21 cellular contexts compared by ENCODE assay signal in the genomic region with DNA sequence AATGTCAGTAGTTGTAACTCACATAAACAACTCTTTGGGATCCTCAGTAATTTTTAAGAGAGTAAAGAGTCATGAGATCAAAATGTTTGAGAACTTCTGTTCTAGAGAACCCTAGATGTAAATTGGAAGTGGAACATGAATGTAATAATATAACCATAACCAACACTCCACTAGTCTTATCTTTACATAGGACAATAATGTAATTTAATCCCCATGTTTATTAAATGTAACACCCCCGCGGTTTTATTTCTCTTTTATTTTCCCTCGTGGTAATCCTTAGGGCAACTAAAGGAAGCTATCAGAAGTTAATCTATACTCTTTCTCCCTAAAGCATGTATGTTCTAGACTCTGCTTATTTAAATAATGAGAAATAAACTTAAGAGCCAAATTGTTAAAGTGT. TPM values are rescaled to one million over a fixed set of nuclear protein-coding genes. Genes with fewer than 3 reads are reported as not detected.
DNase-seq lines count a peak whose midpoint lies in the region; ATAC-seq and TF ChIP-seq lines count a peak whose summit lies in the region.
"Had no signal": no experiment of that assay in that cellular context is flagged by ENCODE, and none has a peak within 500 bp of the region (broad histone marks: within the 10 kb centered on the region; RNA-seq: fewer than 3 reads in every experiment).

No MANE protein-coding gene starts in this region.

- no peaks in the 10 kb centered on the region for H3K9me3 Mint-ChIP-seq in activated T-cell treated with anti-CD3 and anti-CD28 coated beads, Interleukin-2, amount 50 U/mL, for 24 hours
- H3K9me3 Mint-ChIP-seq in activated T-helper 17 cell treated with anti-CD3 and anti-CD28 coated beads, Interleukin-2, amount 50 U/mL, for 72 hours, result no peaks in the 10 kb centered on the region
- H3K9me3 Mint-ChIP-seq in neural progenitor cell, result no peaks in the 10 kb centered on the region
- H3K9me3 Mint-ChIP-seq in naive thymus-derived CD8-positive, alpha-beta T cell, result no peaks in the 10 kb centered on the region
- H3K9me3 Mint-ChIP-seq: CD4-positive, CD25-positive, alpha-beta regulatory T cell; H9; IgD-negative memory B cell had no signal

- CTCF ChIA-PET in HEK293 (lab: Yijun Ruan, JAX), result no interaction called here

- H3K27me3 ChIP-seq in neural progenitor cell, result no peaks in the 10 kb centered on the region

- peak overlapping the region; percentile 63 for H3K4me2 ChIP-seq in neural progenitor cell
- H3K4me2 ChIP-seq: A549, SK-N-SH had no signal

- peaks cover 73% of the 10 kb centered on the region for H3K36me3 Mint-ChIP-seq in activated T-cell treated with anti-CD3 and anti-CD28 coated beads, Interleukin-2, amount 50 U/mL, for 24 hours (ENCODE audit: low read depth)
- H3K36me3 Mint-ChIP-seq in activated T-helper 17 cell treated with anti-CD3 and anti-CD28 coated beads, Interleukin-2, amount 50 U/mL, for 72 hours (ENCODE audit: low read depth), result peaks cover 97% of the 10 kb centered on the region
- H3K36me3 Mint-ChIP-seq in neural progenitor cell, result peaks cover 35% of the 10 kb centered on the region
- peaks cover 0 to 22% (median 3%) of the 10 kb centered on the region in 3 donors for H3K36me3 Mint-ChIP-seq in naive thymus-derived CD8-positive, alpha-beta T cell

- H3F3A ChIP-seq in neural progenitor cell (ENCODE audit: low read depth), result peaks cover 42% of the 10 kb centered on the region

- no peaks in the 10 kb centered on the region for H3K27me3 Mint-ChIP-seq in activated T-cell treated with anti-CD3 and anti-CD28 coated beads, Interleukin-2, amount 50 U/mL, for 24 hours
- no peaks in the 10 kb centered on the region for H3K27me3 Mint-ChIP-seq in activated T-helper 17 cell treated with anti-CD3 and anti-CD28 coated beads, Interleukin-2, amount 50 U/mL, for 72 hours
- H3K27me3 Mint-ChIP-seq in neural progenitor cell (ENCODE audit: insufficient read depth, low read depth), result no peaks in the 10 kb centered on the region
- H3K27me3 Mint-ChIP-seq in naive thymus-derived CD8-positive, alpha-beta T cell, result no peaks in the 10 kb centered on the region
- H3K27me3 Mint-ChIP-seq: CD4-positive, CD25-positive, alpha-beta regulatory T cell; IgD-negative memory B cell had no signal

- POLR2A ChIA-PET in HEK293 (lab: Yijun Ruan, JAX), result no interaction called here
- POLR2A ChIA-PET in naive thymus-derived CD8-positive, alpha-beta T cell (lab: Charles Lee), result no interaction called here

- H3K9ac ChIP-seq in neural progenitor cell, result peak overlapping the region; percentile 9
- H3K9ac ChIP-seq: SK-N-SH had no signal

- no peak overlapping the region for H3K27ac ChIP-seq in HEK293 (ENCODE audit: extremely low read depth, low read depth, low read length)
- peak overlapping the region; percentile 69 for H3K27ac ChIP-seq in neural progenitor cell
- H3K27ac ChIP-seq: A549, HL-60 had no signal

- no peak overlapping the region for H3K4me3 Mint-ChIP-seq in activated T-cell treated with anti-CD3 and anti-CD28 coated beads, Interleukin-2, amount 50 U/mL, for 24 hours
- no peak overlapping the region for H3K4me3 Mint-ChIP-seq in activated T-helper 17 cell treated with anti-CD3 and anti-CD28 coated beads, Interleukin-2, amount 50 U/mL, for 72 hours
- H3K4me3 Mint-ChIP-seq in neural progenitor cell, result no peak overlapping the region
- no peak overlapping the region for H3K4me3 Mint-ChIP-seq in naive thymus-derived CD8-positive, alpha-beta T cell
- H3K4me3 Mint-ChIP-seq: H9 had no signal

- H3K9me3 ChIP-seq in HEK293 (ENCODE audit: control insufficient read depth, insufficient read depth, low read depth, low read length) (no peaks in the 10 kb centered on the region), neural progenitor cell (ENCODE audit: low read depth) (no peaks in the 10 kb centered on the region)
- H3K9me3 ChIP-seq: A549, SK-N-SH had no signal

- H3K36me3 ChIP-seq in HEK293 (ENCODE audit: control insufficient read depth in 2 of 2, insufficient read depth in 1 of 2, low read length in 2 of 2) (peaks cover 0 to 6% of the 10 kb centered on the region in 2 experiments; a peak in 1 of 3 replicates), neural progenitor cell (no peaks in the 10 kb centered on the region)

- H3K4me1 ChIP-seq in HEK293 (ENCODE audit: control insufficient read depth, insufficient read depth, low read length) (peaks cover 4% of the 10 kb centered on the region), neural progenitor cell (peaks cover 65% of the 10 kb centered on the region)
- H3K4me1 ChIP-seq: A549 had no signal

- peaks cover 88% of the 10 kb centered on the region for H3K4me1 Mint-ChIP-seq in activated T-cell treated with anti-CD3 and anti-CD28 coated beads, Interleukin-2, amount 50 U/mL, for 24 hours (ENCODE audit: low read depth)
- H3K4me1 Mint-ChIP-seq in activated T-helper 17 cell treated with anti-CD3 and anti-CD28 coated beads, Interleukin-2, amount 50 U/mL, for 72 hours, result peaks cover 60% of the 10 kb centered on the region
- H3K4me1 Mint-ChIP-seq in neural progenitor cell, result peaks cover 9% of the 10 kb centered on the region
- H3K4me1 Mint-ChIP-seq in naive thymus-derived CD8-positive, alpha-beta T cell, result peaks cover 47 to 91% (median 80%) of the 10 kb centered on the region in 4 donors

- no peak for ATAC-seq in activated T-helper 17 cell treated with anti-CD3 and anti-CD28 coated beads, Interleukin-2, amount 50 U/mL, for 72 hours (replicated peaks)
- ATAC-seq in naive thymus-derived CD8-positive, alpha-beta T cell, result no peak

- peak overlapping the region; percentile 32 for H3K27ac Mint-ChIP-seq in activated T-cell treated with anti-CD3 and anti-CD28 coated beads, Interleukin-2, amount 50 U/mL, for 24 hours
- H3K27ac Mint-ChIP-seq in activated T-helper 17 cell treated with anti-CD3 and anti-CD28 coated beads, Interleukin-2, amount 50 U/mL, for 72 hours, result peak overlapping the region; percentile 69
- H3K27ac Mint-ChIP-seq in neural progenitor cell, result no peak overlapping the region
- H3K27ac Mint-ChIP-seq in naive thymus-derived CD8-positive, alpha-beta T cell, result peak overlapping the region in 2 of 10 donors; percentile 42 to 43

- no peak overlapping the region for H2AFZ ChIP-seq in neural progenitor cell (replicated peaks)

- no peak for TF ChIP-seq CTCF in HEK293 (tag by site-specific recombination; IDR thresholded peaks at IDR 0.05)
- no peak for TF ChIP-seq CTCF in neural progenitor cell (IDR thresholded peaks at IDR 0.05)

- DNase-seq in activated T-cell treated with anti-CD3 and anti-CD28 coated beads, Interleukin-2, amount 50 U/mL, for 24 hours, result no peak
- no peak for DNase-seq in activated T-cell treated with anti-CD3 and anti-CD28 coated beads, Interleukin-2, amount 50 U/mL, for 1 hour
- DNase-seq in neural progenitor cell (ENCODE audit: low spot score) (no peak), COR-L47 (lab: John Stamatoyannopoulos, UW) (no peak)
- no peak for DNase-seq in naive thymus-derived CD8-positive, alpha-beta T cell
- DNase-seq: CD4-positive, CD25-positive, alpha-beta regulatory T cell; DMS79; NCI-H1417; NCI-H1694 treated with DMSO at 0.1 percent for 48 hours; NCI-H2081 treated with DMSO at 0.1 percent for 48 hours; NCI-H226; NCI-H510A treated with DMSO at 0.1 percent for 48 hours; NCI-H748 treated with DMSO at 0.1 percent for 48 hours; SIG-M5; SK-N-SH had no signal

- peaks cover 100% of the 10 kb centered on the region for H4K20me1 ChIP-seq in neural progenitor cell (ENCODE audit: low read depth)

- peaks cover 100% of the 10 kb centered on the region for H3K79me2 ChIP-seq in neural progenitor cell (ENCODE audit: low read depth)

- no peak overlapping the region for H3K4me3 ChIP-seq in HEK293 (ENCODE audit: low read depth, low read length)
- no peak overlapping the region for H3K4me3 ChIP-seq in neural progenitor cell
- H3K4me3 ChIP-seq: A549 had no signal

TF ChIP-seq in HEK293, 187 proteins besides CTCF, POLR2A, EP300 and RAD21 (continues in another document):
- TF ChIP-seq ZBTB21 (tag by site-specific recombination; IDR thresholded peaks at IDR 0.05), result no peak
- TF ChIP-seq, protein P1, sequence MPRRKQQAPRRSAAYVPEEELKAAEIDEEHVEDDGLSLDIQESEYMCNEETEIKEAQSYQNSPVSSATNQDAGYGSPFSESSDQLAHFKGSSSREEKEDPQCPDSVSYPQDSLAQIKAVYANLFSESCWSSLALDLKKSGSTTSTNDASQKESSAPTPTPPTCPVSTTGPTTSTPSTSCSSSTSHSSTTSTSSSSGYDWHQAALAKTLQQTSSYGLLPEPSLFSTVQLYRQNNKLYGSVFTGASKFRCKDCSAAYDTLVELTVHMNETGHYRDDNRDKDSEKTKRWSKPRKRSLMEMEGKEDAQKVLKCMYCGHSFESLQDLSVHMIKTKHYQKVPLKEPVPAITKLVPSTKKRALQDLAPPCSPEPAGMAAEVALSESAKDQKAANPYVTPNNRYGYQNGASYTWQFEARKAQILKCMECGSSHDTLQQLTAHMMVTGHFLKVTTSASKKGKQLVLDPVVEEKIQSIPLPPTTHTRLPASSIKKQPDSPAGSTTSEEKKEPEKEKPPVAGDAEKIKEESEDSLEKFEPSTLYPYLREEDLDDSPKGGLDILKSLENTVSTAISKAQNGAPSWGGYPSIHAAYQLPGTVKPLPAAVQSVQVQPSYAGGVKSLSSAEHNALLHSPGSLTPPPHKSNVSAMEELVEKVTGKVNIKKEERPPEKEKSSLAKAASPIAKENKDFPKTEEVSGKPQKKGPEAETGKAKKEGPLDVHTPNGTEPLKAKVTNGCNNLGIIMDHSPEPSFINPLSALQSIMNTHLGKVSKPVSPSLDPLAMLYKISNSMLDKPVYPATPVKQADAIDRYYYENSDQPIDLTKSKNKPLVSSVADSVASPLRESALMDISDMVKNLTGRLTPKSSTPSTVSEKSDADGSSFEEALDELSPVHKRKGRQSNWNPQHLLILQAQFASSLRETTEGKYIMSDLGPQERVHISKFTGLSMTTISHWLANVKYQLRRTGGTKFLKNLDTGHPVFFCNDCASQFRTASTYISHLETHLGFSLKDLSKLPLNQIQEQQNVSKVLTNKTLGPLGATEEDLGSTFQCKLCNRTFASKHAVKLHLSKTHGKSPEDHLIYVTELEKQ (tag by site-specific recombination; IDR thresholded peaks at IDR 0.05; ENCODE audit: borderline replicate concordance), result no peak
- TF ChIP-seq ZNF747 (tag by site-specific recombination; IDR thresholded peaks at IDR 0.05), result no peak
- TF ChIP-seq ZNF521 (tag by site-specific recombination; IDR thresholded peaks at IDR 0.05), result no peak
- no peak for TF ChIP-seq ZNF549 (tag by site-specific recombination; IDR thresholded peaks at IDR 0.05)
- no peak for TF ChIP-seq ZNF169 (tag by site-specific recombination; IDR thresholded peaks at IDR 0.05)
- no peak for TF ChIP-seq ZNF670 (tag by site-specific recombination; IDR thresholded peaks at IDR 0.05; ENCODE audit: low read depth)

RNA-seq across cellular contexts. Expression of a gene that starts 54.4 kb away (rescaled TPM):
- total RNA-seq in activated T-helper 17 cell treated with anti-CD3 and anti-CD28 coated beads, Interleukin-2, amount 50 U/mL, for 72 hours, result 100 to 1,000 TPM in 1 of 2 donors, 10 to 100 TPM in 1; 77.2 to 209 TPM
- 44.1 and 66.8 TPM in 2 replicates for total RNA-seq in neural progenitor cell (ENCODE audit: low replicate concordance)
- 10 to 100 TPM; 74.0 to 87.7 TPM for total RNA-seq in naive thymus-derived CD8-positive, alpha-beta T cell
- polyA plus RNA-seq in naive thymus-derived CD8-positive, alpha-beta T cell, result 10 to 100 TPM; 22.4 to 24.0 (median 23.3) TPM
